Comparison of ENCODE assay signal across 11 cellular contexts in genomic region chr20:9615766-9616454, GRCh38.
DNase-seq lines count a peak whose midpoint lies in the region; ATAC-seq and TF ChIP-seq lines count a peak whose summit lies in the region.
"Had no signal": no experiment of that assay in that cellular context is flagged by ENCODE, and none has a peak within 500 bp of the region (broad histone marks: within the 10 kb centered on the region; RNA-seq: fewer than 3 reads in every experiment).

No MANE protein-coding gene starts in this region.

- no peak overlapping the region for H3K9ac ChIP-seq in neuronal stem cell (ENCODE audit: low read depth, low read length, poor library complexity)
- no peak overlapping the region for H3K9ac ChIP-seq in H9 (ENCODE audit: extremely low read depth, insufficient read length, low read length)

- TF ChIP-seq CTCF in H9 (conservative IDR thresholded peaks at IDR 0.05), result no peak

- H2AFZ ChIP-seq in neuronal stem cell (ENCODE audit: low read length), result no peak overlapping the region
- no peak overlapping the region for H2AFZ ChIP-seq in H9 (ENCODE audit: low read length)

- H3K36me3 Mint-ChIP-seq in naive thymus-derived CD8-positive, alpha-beta T cell, result no peaks in the 10 kb centered on the region
- H3K36me3 Mint-ChIP-seq in H9 (ENCODE audit: insufficient read depth in 1 of 3, low read depth in 3 of 3), result no peaks in the 10 kb centered on the region
- H3K36me3 Mint-ChIP-seq: activated CD4-positive, alpha-beta memory T cell treated with anti-CD3 and anti-CD28 coated beads for 36 hours had no signal

- H3K4me3 Mint-ChIP-seq in naive thymus-derived CD8-positive, alpha-beta T cell, result no peak overlapping the region
- H3K4me3 Mint-ChIP-seq in H9, result no peak overlapping the region
- H3K4me3 Mint-ChIP-seq: activated CD4-positive, alpha-beta memory T cell treated with anti-CD3 and anti-CD28 coated beads for 36 hours had no signal

- no peaks in the 10 kb centered on the region for H3K4me1 Mint-ChIP-seq in naive thymus-derived CD8-positive, alpha-beta T cell
- peaks cover 0 to 1% of the 10 kb centered on the region in 2 experiments; a peak in 1 of 4 replicates for H3K4me1 Mint-ChIP-seq in H9

- H3K56ac ChIP-seq in H9 (ENCODE audit: insufficient read length, low read depth, low read length), result no peak overlapping the region

- H3K27ac ChIP-seq in neuronal stem cell (replicated peaks; ENCODE audit: low read length) (no peak overlapping the region), H9 (ENCODE audit: insufficient read length, low read depth, low read length) (no peak overlapping the region)
- H3K27ac ChIP-seq: uterus had no signal

- no peaks in the 10 kb centered on the region for H3K27me3 ChIP-seq in neuronal stem cell (ENCODE audit: control insufficient read depth in 3 of 3, insufficient read depth in 3 of 3, low read depth in 1 of 3, low read length in 3 of 3)
- no peaks in the 10 kb centered on the region for H3K27me3 ChIP-seq in H9 (ENCODE audit: insufficient read depth, low read length)
- H3K27me3 ChIP-seq: uterus had no signal

- H3K79me1 ChIP-seq in neuronal stem cell (ENCODE audit: low read depth, low read length) (no peaks in the 10 kb centered on the region), H9 (ENCODE audit: insufficient read depth, low read depth, low read length, poor library complexity, severe bottlenecking) (no peaks in the 10 kb centered on the region)

- H4K8ac ChIP-seq in neuronal stem cell (ENCODE audit: low read depth, low read length) (no peak overlapping the region), H9 (replicated peaks; ENCODE audit: insufficient read length, low read depth, low read length) (no peak overlapping the region)

- H3K4me3 ChIP-seq in neuronal stem cell (ENCODE audit: low read length in 2 of 2), result no peak overlapping the region
- H3K4me3 ChIP-seq: uterus had no signal

- H2AK5ac ChIP-seq in neuronal stem cell (ENCODE audit: low read depth, low read length) (no peak overlapping the region), H9 (ENCODE audit: insufficient read length, low read length) (no peak overlapping the region)

- H3K4ac ChIP-seq in neuronal stem cell (ENCODE audit: low read length) (no peak overlapping the region), H9 (ENCODE audit: low read depth, low read length) (no peak overlapping the region)

- H3K4me1 ChIP-seq in neuronal stem cell (ENCODE audit: control insufficient read depth in 2 of 2, insufficient read depth in 1 of 2, low read depth in 1 of 2, low read length in 2 of 2), result no peaks in the 10 kb centered on the region
- no peaks in the 10 kb centered on the region for H3K4me1 ChIP-seq in H9 (ENCODE audit: insufficient read depth, low read length)
- H3K4me1 ChIP-seq: uterus had no signal

- H2BK20ac ChIP-seq in H9 (ENCODE audit: low read depth, low read length, poor library complexity, severe bottlenecking), result no peak overlapping the region

- H3K23me2 ChIP-seq in H9 (ENCODE audit: insufficient read length, low read depth, low read length, poor library complexity, severe bottlenecking), result no peaks in the 10 kb centered on the region

- H3K9me3 ChIP-seq in neuronal stem cell (replicated peaks in 1 of 2; ENCODE audit: control insufficient read depth in 2 of 2, insufficient read depth in 1 of 2, low read depth in 1 of 2, low read length in 2 of 2) (no peaks in the 10 kb centered on the region), H9 (ENCODE audit: control insufficient read depth, low read depth, low read length) (no peaks in the 10 kb centered on the region)
- H3K9me3 ChIP-seq: uterus had no signal

- no peak overlapping the region for H2BK15ac ChIP-seq in neuronal stem cell (ENCODE audit: low read length)
- H2BK15ac ChIP-seq in H9 (ENCODE audit: low read depth, low read length), result no peak overlapping the region

- peaks cover 0 to 33% (median 6%) of the 10 kb centered on the region in 5 donors for H3K27me3 Mint-ChIP-seq in naive thymus-derived CD8-positive, alpha-beta T cell
- no peaks in the 10 kb centered on the region for H3K27me3 Mint-ChIP-seq in H9 (ENCODE audit: low read depth)

- H3K23ac ChIP-seq in neuronal stem cell (ENCODE audit: low read depth, low read length, poor library complexity), result no peak overlapping the region
- no peak overlapping the region for H3K23ac ChIP-seq in H9 (ENCODE audit: insufficient read length, low read depth, low read length)

- no peak for DNase-seq in neuronal stem cell (ENCODE audit: low spot score)
- DNase-seq in T-helper 9 cell, result no peak
- DNase-seq in naive thymus-derived CD8-positive, alpha-beta T cell, result no peak
- DNase-seq in NCI-H524 treated with DMSO at 0.1 percent for 48 hours (lab: John Stamatoyannopoulos, UW), result no peak
- no peak for DNase-seq in H9
- DNase-seq: activated CD4-positive, alpha-beta memory T cell treated with anti-CD3 and anti-CD28 coated beads for 36 hours; IMR-90; uterus had no signal

- no peak overlapping the region for H2BK5ac ChIP-seq in neuronal stem cell (ENCODE audit: low read length)
- H2BK5ac ChIP-seq in H9 (ENCODE audit: insufficient read length, low read length), result no peak overlapping the region

- H2BK120ac ChIP-seq in neuronal stem cell (ENCODE audit: low read depth, low read length) (no peak overlapping the region), H9 (ENCODE audit: low read depth, low read length, poor library complexity, severe bottlenecking) (no peak overlapping the region)

- no peak overlapping the region for H3T11ph ChIP-seq in H9 (ENCODE audit: low read length)

- H3K4me2 ChIP-seq in neuronal stem cell (ENCODE audit: insufficient read depth, low read length, poor library complexity, severe bottlenecking) (no peak overlapping the region), H9 (ENCODE audit: insufficient read depth, insufficient read length, low read length) (no peak overlapping the region)

- no peak overlapping the region for H4K5ac ChIP-seq in H9 (ENCODE audit: insufficient read length, low read depth, low read length)

- WGBS in neuronal stem cell (ENCODE audit: extremely low coverage in 2 of 2, insufficient read length in 2 of 2, insufficient replicate concordance in 1 of 2), 2 donors, result no CpG with 5 or more reads among the region's 8 CpGs
- WGBS in H9 (ENCODE audit: extremely low coverage, insufficient read length, low lambda C conversion rate), result no CpG with 5 or more reads among the region's 8 CpGs

- H4K91ac ChIP-seq in neuronal stem cell (ENCODE audit: low read depth, low read length, poor library complexity) (no peak overlapping the region), H9 (ENCODE audit: insufficient read length, low read depth, low read length) (no peak overlapping the region)

- no peak overlapping the region for H3K27ac Mint-ChIP-seq in naive thymus-derived CD8-positive, alpha-beta T cell
- H3K27ac Mint-ChIP-seq in H9, result no peak overlapping the region
- H3K27ac Mint-ChIP-seq: activated CD4-positive, alpha-beta memory T cell treated with anti-CD3 and anti-CD28 coated beads for 36 hours had no signal

- POLR2A ChIA-PET in naive thymus-derived CD8-positive, alpha-beta T cell (lab: Charles Lee), result no interaction called here

- no peaks in the 10 kb centered on the region for H3K79me2 ChIP-seq in H9 (ENCODE audit: insufficient read depth, low read length)

- H3K36me3 ChIP-seq in neuronal stem cell (replicated peaks in 1 of 2; ENCODE audit: control insufficient read depth in 2 of 2, insufficient read depth in 2 of 2, low read length in 2 of 2), result no peaks in the 10 kb centered on the region
- H3K36me3 ChIP-seq: uterus had no signal

- no peaks in the 10 kb centered on the region for H4K20me1 ChIP-seq in H9 (ENCODE audit: control insufficient read depth, insufficient read depth, insufficient read length)

- H3K18ac ChIP-seq in neuronal stem cell (ENCODE audit: low read length) (no peak overlapping the region), H9 (ENCODE audit: insufficient read length, low read depth, low read length) (no peak overlapping the region)

- no peak overlapping the region for H2BK12ac ChIP-seq in neuronal stem cell (ENCODE audit: low read length)
- no peak overlapping the region for H2BK12ac ChIP-seq in H9 (ENCODE audit: insufficient read length, low read depth, low read length)

- no peaks in the 10 kb centered on the region for H3K9me3 Mint-ChIP-seq in naive thymus-derived CD8-positive, alpha-beta T cell
- no peaks in the 10 kb centered on the region for H3K9me3 Mint-ChIP-seq in H9
- H3K9me3 Mint-ChIP-seq: activated CD4-positive, alpha-beta memory T cell treated with anti-CD3 and anti-CD28 coated beads for 36 hours had no signal

- H3K14ac ChIP-seq in neuronal stem cell (ENCODE audit: low read length) (peak overlapping the region; percentile 91), H9 (ENCODE audit: insufficient read depth, low read length) (no peak overlapping the region; the same call in 1 of the 2 replicates)

- peak; percentile 88 for ATAC-seq in GM19025 (IDR thresholded peaks at IDR 0.05; ENCODE audit: low read depth, unreplicated experiment)
- ATAC-seq in HG02759 (IDR thresholded peaks at IDR 0.05; ENCODE audit: unreplicated experiment), result peak; percentile 93
- ATAC-seq in HG03571 (IDR thresholded peaks at IDR 0.05; ENCODE audit: unreplicated experiment), result peak; percentile 97
- ATAC-seq in naive thymus-derived CD8-positive, alpha-beta T cell, result no peak

Comparison
In these comparisons a context has a peak if more than half of its experiments do, and no peak if none do; other contexts are left out.
1. ATAC-seq: peak in GM19025 (single experiment), HG02759 (single experiment) and HG03571 (single experiment); none in naive thymus-derived CD8-positive, alpha-beta T cell (0 of 2).